9 cellular contexts compared by ENCODE assay signal in the genomic region with DNA sequence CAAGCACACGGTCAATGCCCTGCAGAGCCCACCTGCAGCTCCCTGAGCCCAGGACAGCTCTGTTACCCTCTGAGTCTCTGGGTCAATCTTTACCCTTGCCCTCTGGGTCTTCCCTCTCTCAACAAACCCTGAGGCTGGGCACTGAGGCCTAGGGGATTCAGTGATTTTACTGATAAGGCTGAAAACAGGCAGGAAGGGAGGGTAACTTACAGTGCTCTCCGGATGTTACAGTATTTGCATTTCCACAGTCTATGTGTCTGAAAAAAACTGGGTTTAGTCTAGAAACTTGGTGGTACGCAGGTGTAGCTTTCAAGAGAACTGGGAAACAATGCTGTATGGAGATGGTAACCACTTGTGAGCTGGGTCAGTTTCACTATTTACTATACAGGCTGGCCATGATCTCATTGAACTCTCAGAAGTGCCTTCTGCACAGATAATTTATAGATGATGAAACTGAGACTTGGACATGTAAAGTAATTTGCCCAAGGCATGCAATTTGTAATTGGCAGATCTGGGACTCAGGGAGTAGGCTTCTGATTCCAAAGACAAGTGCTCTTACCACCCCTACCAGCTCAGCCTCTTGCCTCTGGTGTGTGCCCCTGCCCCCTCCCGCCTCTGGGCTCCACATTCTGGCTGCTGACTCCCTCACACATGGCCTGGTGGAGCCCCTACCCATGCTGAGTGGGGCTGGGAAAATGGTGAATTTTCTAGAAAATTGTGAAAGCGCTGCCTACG. TPM values are rescaled to one million over a fixed set of nuclear protein-coding genes. Genes with fewer than 3 reads are reported as not detected.
DNase-seq lines count a peak whose midpoint lies in the region; ATAC-seq, FAIRE-seq and TF ChIP-seq lines count a peak whose summit lies in the region.
"Had no signal": no experiment of that assay in that cellular context is flagged by ENCODE, and none has a peak within 500 bp of the region (broad histone marks: within the 10 kb centered on the region; RNA-seq: fewer than 3 reads in every experiment).

No MANE protein-coding gene starts in this region.

- H3K4me1 Mint-ChIP-seq in CD4-positive, alpha-beta T cell (ENCODE audit: low read depth): peaks cover 84% of the 10 kb centered on the region
- H3K4me1 Mint-ChIP-seq in WTC11: peaks cover 42% of the 10 kb centered on the region
- H3K4me1 Mint-ChIP-seq: nephron had no signal

- no peaks in the 10 kb centered on the region for H3K9me3 Mint-ChIP-seq in CD4-positive, alpha-beta T cell
- H3K9me3 Mint-ChIP-seq in WTC11: peaks cover 13% of the 10 kb centered on the region
- H3K9me3 Mint-ChIP-seq: nephron had no signal

- FAIRE-seq in GM19239 (lab: Jason Lieb, UNC): peak; percentile 90

- no peak for TF ChIP-seq CTCF in CD4-positive, alpha-beta T cell (IDR thresholded peaks at IDR 0.05)
- no peak for TF ChIP-seq CTCF in WTC11 (IDR thresholded peaks at IDR 0.05)

- intact Hi-C loops in CD4-positive, alpha-beta T cell (cut with DNase I, micrococcal nuclease): loop anchor here in 1 of 2 experiments (1.0 to 5.0 kb wide), 2 partner anchors 10 to 83 kb away; no protein-coding TSS in a partner anchor

- H3K36me3 Mint-ChIP-seq in CD4-positive, alpha-beta T cell (ENCODE audit: low read depth): no peaks in the 10 kb centered on the region
- peaks cover 3% of the 10 kb centered on the region for H3K36me3 Mint-ChIP-seq in WTC11

- peak overlapping the region; percentile 84 for H3K27ac Mint-ChIP-seq in CD4-positive, alpha-beta T cell
- 0 out of 2 replicates have a peak overlapping the region, but pooled peaks have one; percentile 39 for H3K27ac Mint-ChIP-seq in WTC11
- H3K27ac Mint-ChIP-seq: nephron had no signal

- POLR2A ChIA-PET in CD4-positive, alpha-beta T cell (lab: Charles Lee): interaction anchor here (0.7 to 8.5 kb wide), 7 partner anchors 10 to 120 kb away, joined by 3 to 130 read pairs (median 4); a partner anchor contains a TSS
- POLR2A ChIA-PET in WTC11 (lab: Charles Lee): no interaction called here

- CTCF ChIA-PET in CD4-positive, alpha-beta T cell (lab: Charles Lee): interaction anchor here (1.2 to 9.2 kb wide), 5 partner anchors 10 to 120 kb away, joined by 3 to 63 read pairs (median 7); no protein-coding TSS in a partner anchor
- CTCF ChIA-PET in WTC11 (lab: Charles Lee): no interaction called here

- H3K27me3 ChIP-seq in CD4-positive, alpha-beta T cell (ENCODE audit: control insufficient read depth, insufficient read depth, low read length): no peaks in the 10 kb centered on the region

- peaks cover 20% of the 10 kb centered on the region for H3K27me3 Mint-ChIP-seq in CD4-positive, alpha-beta T cell
- H3K27me3 Mint-ChIP-seq in WTC11 (ENCODE audit: low read depth): no peaks in the 10 kb centered on the region; the same call in 1 of the 2 replicates

- no peak overlapping the region for H3K27ac ChIP-seq in CD4-positive, alpha-beta T cell (ENCODE audit: low read depth, low read length)

- DNase-seq in CD4-positive, alpha-beta T cell: no peak
- DNase-seq in GM19239 (ENCODE audit: insufficient read length, low spot score) (peak; percentile 49), WTC11 (ENCODE audit: low spot score) (no peak), pons (ENCODE audit: low spot score) (no peak), left lobe of liver (ENCODE audit: low spot score) (no peak), NK-92 (lab: John Stamatoyannopoulos, UW; ENCODE audit: unreplicated experiment) (no peak)
- DNase-seq in effector CD4-positive, alpha-beta T cell: no peak

- peak; percentile 13 for ATAC-seq in CD4-positive, alpha-beta T cell (ENCODE audit: poor library complexity)
- ATAC-seq in HG03139 (IDR thresholded peaks at IDR 0.05; ENCODE audit: unreplicated experiment): peak; percentile 69
- ATAC-seq in WTC11: no peak
- no peak for ATAC-seq in left lobe of liver

- H3K9me3 ChIP-seq in CD4-positive, alpha-beta T cell (ENCODE audit: control insufficient read depth, low read length): no peaks in the 10 kb centered on the region

- H3K4me3 Mint-ChIP-seq in CD4-positive, alpha-beta T cell: peak overlapping the region; percentile 71
- no peak overlapping the region for H3K4me3 Mint-ChIP-seq in WTC11
- H3K4me3 Mint-ChIP-seq: nephron had no signal

TF ChIP-seq in WTC11, 78 proteins besides CTCF, POLR2A, EP300 and RAD21:
- TF ChIP-seq TCF7 (CRISPR knock-in tag; IDR thresholded peaks at IDR 0.05; ENCODE audit: low read depth): no peak
- TF ChIP-seq CREM (CRISPR knock-in tag; IDR thresholded peaks at IDR 0.05): no peak
- TF ChIP-seq, protein P1, sequence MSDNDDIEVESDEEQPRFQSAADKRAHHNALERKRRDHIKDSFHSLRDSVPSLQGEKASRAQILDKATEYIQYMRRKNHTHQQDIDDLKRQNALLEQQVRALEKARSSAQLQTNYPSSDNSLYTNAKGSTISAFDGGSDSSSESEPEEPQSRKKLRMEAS (CRISPR knock-in tag; IDR thresholded peaks at IDR 0.05): no peak
- no peak for TF ChIP-seq RELA (CRISPR knock-in tag; IDR thresholded peaks at IDR 0.05; ENCODE audit: borderline replicate concordance)
- no peak for TF ChIP-seq ZNF416 (CRISPR knock-in tag; IDR thresholded peaks at IDR 0.05)
- TF ChIP-seq, protein P2, sequence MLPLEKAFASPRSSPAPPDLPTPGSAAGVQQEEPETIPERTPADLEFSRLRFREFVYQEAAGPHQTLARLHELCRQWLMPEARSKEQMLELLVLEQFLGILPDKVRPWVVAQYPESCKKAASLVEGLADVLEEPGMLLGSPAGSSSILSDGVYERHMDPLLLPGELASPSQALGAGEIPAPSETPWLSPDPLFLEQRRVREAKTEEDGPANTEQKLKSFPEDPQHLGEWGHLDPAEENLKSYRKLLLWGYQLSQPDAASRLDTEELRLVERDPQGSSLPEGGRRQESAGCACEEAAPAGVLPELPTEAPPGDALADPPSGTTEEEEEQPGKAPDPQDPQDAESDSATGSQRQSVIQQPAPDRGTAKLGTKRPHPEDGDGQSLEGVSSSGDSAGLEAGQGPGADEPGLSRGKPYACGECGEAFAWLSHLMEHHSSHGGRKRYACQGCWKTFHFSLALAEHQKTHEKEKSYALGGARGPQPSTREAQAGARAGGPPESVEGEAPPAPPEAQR (CRISPR knock-in tag; IDR thresholded peaks at IDR 0.05): no peak
- no peak for TF ChIP-seq TEAD1 (CRISPR knock-in tag; IDR thresholded peaks at IDR 0.05)
- TF ChIP-seq, protein P3, sequence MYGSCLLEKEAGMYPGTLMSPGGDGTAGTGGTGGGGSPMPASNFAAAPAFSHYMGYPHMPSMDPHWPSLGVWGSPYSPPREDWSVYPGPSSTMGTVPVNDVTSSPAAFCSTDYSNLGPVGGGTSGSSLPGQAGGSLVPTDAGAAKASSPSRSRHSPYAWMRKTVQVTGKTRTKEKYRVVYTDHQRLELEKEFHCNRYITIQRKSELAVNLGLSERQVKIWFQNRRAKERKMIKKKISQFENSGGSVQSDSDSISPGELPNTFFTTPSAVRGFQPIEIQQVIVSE (CRISPR knock-in tag; IDR thresholded peaks at IDR 0.05; ENCODE audit: borderline replicate concordance): no peak
- TF ChIP-seq ESRRA (CRISPR knock-in tag; IDR thresholded peaks at IDR 0.05; ENCODE audit: borderline replicate concordance): no peak
- no peak for TF ChIP-seq SMAD3 (CRISPR knock-in tag; IDR thresholded peaks at IDR 0.05; ENCODE audit: borderline replicate concordance)

RNA-seq across cellular contexts. Expression of a gene that starts 48.8 kb away (rescaled TPM):
- 100 to 1,000 TPM; 122 to 123 TPM for total RNA-seq in CD4-positive, alpha-beta T cell
- total RNA-seq in WTC11 (2021): 1.1 to 1.4 TPM (median 1.1 TPM) in 3 replicates
- total RNA-seq in left lobe of liver: 2.4 TPM

Comparison
In these comparisons a context has a peak if more than half of its experiments do, and no peak if none do; other contexts are left out.
1. ATAC-seq: peak in CD4-positive, alpha-beta T cell (single experiment) and HG03139 (single experiment); none in WTC11 (single experiment) and left lobe of liver (single experiment).
2. RNA of a gene that starts 48.8 kb away (total RNA-seq): 122 to 123 TPM in CD4-positive, alpha-beta T cell; 2.4 TPM in left lobe of liver (single experiment) and 1.1 to 1.4 TPM in WTC11; every median in the first group is over 10 times any median in the second.